Comparison of ENCODE assay signal across 11 cellular contexts in the genomic region with DNA sequence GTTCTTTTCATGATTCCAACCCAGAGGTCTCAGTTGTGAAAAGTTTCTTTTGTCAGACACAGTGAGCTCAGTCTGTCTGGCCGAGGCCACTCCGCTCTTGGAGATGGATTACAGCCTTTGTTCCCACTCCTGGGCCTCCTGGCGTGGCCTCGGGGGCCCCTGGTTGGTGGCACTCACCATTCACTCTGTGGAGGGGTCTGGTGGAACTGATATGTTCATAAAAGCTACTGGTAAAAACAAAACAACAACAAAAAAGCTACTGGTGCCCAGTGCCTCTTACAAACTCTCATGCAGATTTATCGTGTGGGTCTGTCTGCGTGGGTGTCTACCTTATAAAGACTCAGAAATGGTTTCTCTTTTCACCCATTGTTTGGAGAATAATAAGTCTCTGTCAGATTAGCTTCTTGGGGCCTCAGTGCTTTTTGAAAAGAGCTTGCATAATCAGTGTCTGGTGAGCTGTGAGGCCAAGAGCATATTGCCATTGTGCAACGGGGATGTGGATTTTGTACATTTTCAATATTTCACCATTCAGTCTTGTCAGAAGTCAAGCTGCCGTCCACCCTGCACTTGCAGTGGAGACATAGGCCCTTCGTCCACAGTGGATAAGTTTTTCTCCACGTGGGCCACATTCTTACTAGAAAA.
DNase-seq lines count a peak whose midpoint lies in the region; ATAC-seq and TF ChIP-seq lines count a peak whose summit lies in the region.
"Had no signal": no experiment of that assay in that cellular context is flagged by ENCODE, and none has a peak within 500 bp of the region (broad histone marks: within the 10 kb centered on the region; RNA-seq: fewer than 3 reads in every experiment).

No MANE protein-coding gene starts in this region.

- peak overlapping the region; percentile 43 for H3K9ac ChIP-seq in SK-N-MC (ENCODE audit: insufficient read length)

- POLR2A ChIA-PET in activated CD8-positive, alpha-beta T cell treated with anti-CD3 and anti-CD28 coated beads for 36 hours (lab: Charles Lee): interaction anchor here (0.6 kb wide), 1 partner anchor 88 kb away, joined by 3 read pairs; no protein-coding TSS in a partner anchor

- H3K9me3 ChIP-seq in SK-N-MC (ENCODE audit: low read depth, low read length): no peaks in the 10 kb centered on the region

- peaks cover 48% of the 10 kb centered on the region for H3K4me1 Mint-ChIP-seq in progenitor cell of endocrine pancreas (ENCODE audit: low read depth)
- H3K4me1 Mint-ChIP-seq in activated CD8-positive, alpha-beta T cell treated with anti-CD3 and anti-CD28 coated beads for 36 hours (ENCODE audit: low read depth): peaks cover 57% of the 10 kb centered on the region

- intact Hi-C loops in head of caudate nucleus (cut with DNase I): no loop called here
- intact Hi-C loops in activated CD8-positive, alpha-beta T cell treated with anti-CD3 and anti-CD28 coated beads for 36 hours (cut with micrococcal nuclease): no loop called here

- no peak for TF ChIP-seq CTCF in progenitor cell of endocrine pancreas (IDR thresholded peaks at IDR 0.05; ENCODE audit: unreplicated experiment)
- no peak for TF ChIP-seq CTCF in activated CD8-positive, alpha-beta T cell treated with anti-CD3 and anti-CD28 coated beads for 36 hours (IDR thresholded peaks at IDR 0.05)

- H3K27ac ChIP-seq in SK-N-MC: 0 out of 2 replicates have a peak overlapping the region, but pooled peaks have one; percentile 19
- H3K27ac ChIP-seq: brain microvascular endothelial cell had no signal

- 0 out of 2 replicates have a peak, but pooled peaks cover 3% of the 10 kb centered on the region for H3K36me3 ChIP-seq in SK-N-MC (ENCODE audit: insufficient read depth, low read length)
- H3K36me3 ChIP-seq: brain microvascular endothelial cell had no signal

- no peaks in the 10 kb centered on the region for H3K27me3 Mint-ChIP-seq in progenitor cell of endocrine pancreas
- H3K27me3 Mint-ChIP-seq in activated CD8-positive, alpha-beta T cell treated with anti-CD3 and anti-CD28 coated beads for 36 hours: no peaks in the 10 kb centered on the region
- H3K27me3 Mint-ChIP-seq: activated B cell treated with CpG ODN at 0.5 μM for 24 hours had no signal

- H3K4me3 Mint-ChIP-seq in progenitor cell of endocrine pancreas (ENCODE audit: low read depth): no peak overlapping the region
- no peak overlapping the region for H3K4me3 Mint-ChIP-seq in activated CD8-positive, alpha-beta T cell treated with anti-CD3 and anti-CD28 coated beads for 36 hours
- H3K4me3 Mint-ChIP-seq: activated B cell treated with CpG ODN at 0.5 μM for 24 hours had no signal

- CTCF ChIA-PET in activated CD8-positive, alpha-beta T cell treated with anti-CD3 and anti-CD28 coated beads for 36 hours (lab: Charles Lee): interaction anchor here (2.7 kb wide), 1 partner anchor 14 kb away, joined by 13 read pairs; no protein-coding TSS in a partner anchor

- peak overlapping the region; percentile 65 for H3K27ac Mint-ChIP-seq in progenitor cell of endocrine pancreas
- no peak overlapping the region for H3K27ac Mint-ChIP-seq in activated CD8-positive, alpha-beta T cell treated with anti-CD3 and anti-CD28 coated beads for 36 hours
- H3K27ac Mint-ChIP-seq: activated B cell treated with CpG ODN at 0.5 μM for 24 hours had no signal

- peak; percentile 59 for DNase-seq in CD1c-positive myeloid dendritic cell (ENCODE audit: extremely low spot score)
- no peak for DNase-seq in SK-N-MC (ENCODE audit: low read depth, low spot score)
- peak in 40 of 42 donors; percentile 43 to 86 (median 68) for DNase-seq in head of caudate nucleus
- DNase-seq in progenitor cell of endocrine pancreas (ENCODE audit: low spot score, unreplicated experiment): no peak
- DNase-seq in NCI-H1930 (lab: John Stamatoyannopoulos, UW): no peak
- no peak for DNase-seq in activated CD8-positive, alpha-beta T cell treated with anti-CD3 and anti-CD28 coated beads for 36 hours
- DNase-seq: activated B cell treated with CpG ODN at 0.5 μM for 24 hours, brain microvascular endothelial cell, NCI-H526 treated with DMSO at 0.1 percent for 48 hours had no signal

- H3K9me3 Mint-ChIP-seq in progenitor cell of endocrine pancreas (ENCODE audit: low read depth): no peaks in the 10 kb centered on the region
- no peaks in the 10 kb centered on the region for H3K9me3 Mint-ChIP-seq in activated CD8-positive, alpha-beta T cell treated with anti-CD3 and anti-CD28 coated beads for 36 hours
- H3K9me3 Mint-ChIP-seq: activated B cell treated with CpG ODN at 0.5 μM for 24 hours had no signal

- H3K4me3 ChIP-seq in SK-N-MC: no peak overlapping the region

- ATAC-seq in GM18517 (IDR thresholded peaks at IDR 0.05; ENCODE audit: unreplicated experiment): no peak
- no peak for ATAC-seq in GM18870 (IDR thresholded peaks at IDR 0.05; ENCODE audit: unreplicated experiment)
- no peak for ATAC-seq in activated CD8-positive, alpha-beta T cell treated with anti-CD3 and anti-CD28 coated beads for 36 hours

- H3K36me3 Mint-ChIP-seq in progenitor cell of endocrine pancreas (ENCODE audit: insufficient read depth): no peaks in the 10 kb centered on the region
- H3K36me3 Mint-ChIP-seq in activated CD8-positive, alpha-beta T cell treated with anti-CD3 and anti-CD28 coated beads for 36 hours (ENCODE audit: low read depth): peaks cover 2% of the 10 kb centered on the region

Comparison
In these comparisons a context has a peak if more than half of its experiments do, and no peak if none do; other contexts are left out.
1. DNase-seq: peak in CD1c-positive myeloid dendritic cell (single experiment) and head of caudate nucleus (40 of 42); none in SK-N-MC (single experiment), progenitor cell of endocrine pancreas (single experiment), NCI-H1930 (0 of 2) and activated CD8-positive, alpha-beta T cell treated with anti-CD3 and anti-CD28 coated beads for 36 hours (single experiment).